Comparison of ENCODE assay signal across 9 cellular contexts in genomic region chr5:55438931-55439477, GRCh38.
A peak's percentile ranks its signal among the peaks of the same experiment; 100 is the strongest.
DNase-seq lines count a peak whose midpoint lies in the region; ATAC-seq and TF ChIP-seq lines count a peak whose summit lies in the region.
"Had no signal": no experiment of that assay in that cellular context is flagged by ENCODE, and none has a peak within 500 bp of the region (broad histone marks: within the 10 kb centered on the region; RNA-seq: fewer than 3 reads in every experiment).

No MANE protein-coding gene starts in this region.

- no peak overlapping the region for H3K4me3 ChIP-seq in HEK293 (ENCODE audit: low read depth, low read length)
- no peak overlapping the region for H3K4me3 ChIP-seq in right lobe of liver
- no peak overlapping the region for H3K4me3 ChIP-seq in stomach smooth muscle (ENCODE audit: low read length in 2 of 2)

- peak; percentile 20 to 41 (median 28) for ATAC-seq in right lobe of liver
- ATAC-seq in HG02870 (IDR thresholded peaks at IDR 0.05; ENCODE audit: unreplicated experiment), result no peak
- ATAC-seq in HG03196 (IDR thresholded peaks at IDR 0.05; ENCODE audit: unreplicated experiment), result no peak

- CTCF ChIA-PET in HEK293 (lab: Yijun Ruan, JAX), result interaction anchor here (0.5 to 0.6 kb wide), 3 partner anchors 18 to 325 kb away, joined by 3 to 4 read pairs (median 3); no protein-coding TSS in a partner anchor

- POLR2A ChIA-PET in HEK293 (lab: Yijun Ruan, JAX), result interaction anchor here (0.6 kb wide), 2 partner anchors 20 to 61 kb away, joined by 4 to 7 read pairs; no protein-coding TSS in a partner anchor

- peaks cover 6 to 19% (median 15%) of the 10 kb centered on the region in 3 donors for H3K36me3 Mint-ChIP-seq in immature natural killer cell

- H3K27me3 Mint-ChIP-seq in immature natural killer cell (ENCODE audit: low read depth in 3 of 3), result no peaks in the 10 kb centered on the region

- H3K4me1 ChIP-seq in HEK293 (ENCODE audit: control insufficient read depth, insufficient read depth, low read length) (peaks cover 8% of the 10 kb centered on the region), right lobe of liver (peaks cover 0 to 7% (median 0%) of the 10 kb centered on the region in 4 donors), stomach smooth muscle (ENCODE audit: control insufficient read depth, insufficient read depth, low read length) (peaks cover 47% of the 10 kb centered on the region)

- no peaks in the 10 kb centered on the region for H3K4me1 Mint-ChIP-seq in immature natural killer cell

- DNase-seq in caudate nucleus (lab: John Stamatoyannopoulos, UW) (peak in 9 of 61 donors; percentile 8 to 48 (median 21)), right lobe of liver (no peak), OCI-M2 (lab: John Stamatoyannopoulos, UW; ENCODE audit: unreplicated experiment) (no peak), immature natural killer cell (no peak)
- DNase-seq: SIG-M5 had no signal

- H3K9me3 Mint-ChIP-seq in immature natural killer cell, result peaks cover 2 to 23% (median 17%) of the 10 kb centered on the region in 6 donors

- H3K27ac ChIP-seq in HEK293 (ENCODE audit: extremely low read depth, low read depth, low read length), result 0 out of 2 replicates have a peak overlapping the region, but pooled peaks have one; percentile 69
- peak overlapping the region; percentile 87 for H3K27ac ChIP-seq in caudate nucleus (ENCODE audit: low read depth, low read length)
- H3K27ac ChIP-seq in right lobe of liver, result peak overlapping the region in 2 of 3 donors; percentile 23 to 35
- peak overlapping the region; percentile 95 for H3K27ac ChIP-seq in stomach smooth muscle (ENCODE audit: low read length)

- H3K9me3 ChIP-seq in HEK293 (ENCODE audit: control insufficient read depth, insufficient read depth, low read depth, low read length) (no peaks in the 10 kb centered on the region), right lobe of liver (no peaks in the 10 kb centered on the region), stomach smooth muscle (ENCODE audit: control insufficient read depth in 2 of 2, low read length in 2 of 2) (no peaks in the 10 kb centered on the region)

- WGBS in right lobe of liver (ENCODE audit: insufficient coverage, low coverage, low lambda C conversion rate, missing lambda C conversion rate), result 58% methylated on average over 4 of the region's 4 CpGs

- no peak for TF ChIP-seq POLR2A in right lobe of liver (IDR thresholded peaks at IDR 0.05)

- H3K36me3 ChIP-seq in HEK293 (ENCODE audit: control insufficient read depth in 2 of 2, insufficient read depth in 1 of 2, low read length in 2 of 2) (peaks cover 0 to 5% of the 10 kb centered on the region in 2 experiments; a peak in 1 of 3 replicates), right lobe of liver (peaks cover 0 to 10% (median 7%) of the 10 kb centered on the region in 4 donors), stomach smooth muscle (ENCODE audit: control insufficient read depth in 2 of 2, insufficient read depth in 2 of 2, low read length in 2 of 2) (peaks cover 5 to 6% of the 10 kb centered on the region in 2 donors)

- no peak overlapping the region for H3K4me3 Mint-ChIP-seq in immature natural killer cell

- H3K9ac ChIP-seq in stomach smooth muscle (ENCODE audit: low read length in 2 of 2), result peak overlapping the region; percentile 50 to 58

- no peak for TF ChIP-seq CTCF in HEK293 (tag by site-specific recombination; IDR thresholded peaks at IDR 0.05)
- no peak for TF ChIP-seq CTCF in right lobe of liver (IDR thresholded peaks at IDR 0.05)

- no peaks in the 10 kb centered on the region for H3K27me3 ChIP-seq in right lobe of liver
- no peaks in the 10 kb centered on the region for H3K27me3 ChIP-seq in stomach smooth muscle (ENCODE audit: control insufficient read depth in 1 of 2, insufficient read depth in 2 of 2, low read length in 2 of 2)

- peak overlapping the region in 3 of 6 donors; percentile 2 to 59 (median 23) for H3K27ac Mint-ChIP-seq in immature natural killer cell

- intact Hi-C loops in right lobe of liver (cut with DNase I), result no loop called here

TF ChIP-seq in HEK293, 187 proteins besides CTCF, POLR2A, EP300 and RAD21:
- TF ChIP-seq OSR2 (tag by site-specific recombination; IDR thresholded peaks at IDR 0.05) (peak; percentile 78), ZNF292 (tag by site-specific recombination; IDR thresholded peaks at IDR 0.05; ENCODE audit: borderline replicate concordance, low read depth) (no peak), ZNF302 (tag by site-specific recombination; IDR thresholded peaks at IDR 0.05; ENCODE audit: low read depth) (no peak), ZNF10 (tag by site-specific recombination; IDR thresholded peaks at IDR 0.05) (no peak)
- TF ChIP-seq, protein P1, sequence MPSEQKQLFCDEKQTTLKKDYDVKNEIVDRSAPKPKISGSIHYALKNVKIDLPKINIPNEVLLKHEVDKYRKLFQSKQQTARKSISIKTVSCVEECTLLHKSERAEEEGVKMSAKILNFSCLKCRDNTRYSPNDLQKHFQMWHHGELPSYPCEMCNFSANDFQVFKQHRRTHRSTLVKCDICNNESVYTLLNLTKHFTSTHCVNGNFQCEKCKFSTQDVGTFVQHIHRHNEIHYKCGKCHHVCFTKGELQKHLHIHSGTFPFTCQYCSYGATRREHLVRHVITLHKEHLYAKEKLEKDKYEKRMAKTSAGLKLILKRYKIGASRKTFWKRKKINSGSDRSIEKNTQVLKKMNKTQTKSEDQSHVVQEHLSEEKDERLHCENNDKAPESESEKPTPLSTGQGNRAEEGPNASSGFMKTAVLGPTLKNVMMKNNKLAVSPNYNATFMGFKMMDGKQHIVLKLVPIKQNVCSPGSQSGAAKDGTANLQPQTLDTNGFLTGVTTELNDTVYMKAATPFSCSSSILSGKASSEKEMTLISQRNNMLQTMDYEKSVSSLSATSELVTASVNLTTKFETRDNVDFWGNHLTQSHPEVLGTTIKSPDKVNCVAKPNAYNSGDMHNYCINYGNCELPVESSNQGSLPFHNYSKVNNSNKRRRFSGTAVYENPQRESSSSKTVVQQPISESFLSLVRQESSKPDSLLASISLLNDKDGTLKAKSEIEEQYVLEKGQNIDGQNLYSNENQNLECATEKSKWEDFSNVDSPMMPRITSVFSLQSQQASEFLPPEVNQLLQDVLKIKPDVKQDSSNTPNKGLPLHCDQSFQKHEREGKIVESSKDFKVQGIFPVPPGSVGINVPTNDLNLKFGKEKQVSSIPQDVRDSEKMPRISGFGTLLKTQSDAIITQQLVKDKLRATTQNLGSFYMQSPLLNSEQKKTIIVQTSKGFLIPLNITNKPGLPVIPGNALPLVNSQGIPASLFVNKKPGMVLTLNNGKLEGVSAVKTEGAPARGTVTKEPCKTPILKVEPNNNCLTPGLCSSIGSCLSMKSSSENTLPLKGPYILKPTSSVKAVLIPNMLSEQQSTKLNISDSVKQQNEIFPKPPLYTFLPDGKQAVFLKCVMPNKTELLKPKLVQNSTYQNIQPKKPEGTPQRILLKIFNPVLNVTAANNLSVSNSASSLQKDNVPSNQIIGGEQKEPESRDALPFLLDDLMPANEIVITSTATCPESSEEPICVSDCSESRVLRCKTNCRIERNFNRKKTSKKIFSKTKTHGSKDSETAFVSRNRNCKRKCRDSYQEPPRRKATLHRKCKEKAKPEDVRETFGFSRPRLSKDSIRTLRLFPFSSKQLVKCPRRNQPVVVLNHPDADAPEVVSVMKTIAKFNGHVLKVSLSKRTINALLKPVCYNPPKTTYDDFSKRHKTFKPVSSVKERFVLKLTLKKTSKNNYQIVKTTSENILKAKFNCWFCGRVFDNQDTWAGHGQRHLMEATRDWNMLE (tag by site-specific recombination; conservative IDR thresholded peaks at IDR 0.05; ENCODE audit: low read depth), result no peak

Comparison
In these comparisons a context has a peak if more than half of its experiments do, and no peak if none do; other contexts are left out.
1. H3K27ac ChIP-seq: peak in every context shown above with its lines; median percentile 95 in stomach smooth muscle; 87 in caudate nucleus; 69 in HEK293; 29 in right lobe of liver.
2. ATAC-seq: peak in right lobe of liver (4 of 4); none in HG02870 (single experiment) and HG03196 (single experiment).